In genomic region chr14:38202444-38203191, GRCh38 we compare ENCODE assay signal across 23 cellular contexts. TPM values are rescaled to one million over a fixed set of nuclear protein-coding genes. Genes with fewer than 3 reads are reported as not detected.
A peak's percentile ranks its signal among the peaks of the same experiment; 100 is the strongest.
DNase-seq lines count a peak whose midpoint lies in the region; TF ChIP-seq lines count a peak whose summit lies in the region.
"Had no signal": no experiment of that assay in that cellular context is flagged by ENCODE, and none has a peak within 500 bp of the region (broad histone marks: within the 10 kb centered on the region; RNA-seq: fewer than 3 reads in every experiment).

No MANE protein-coding gene starts in this region.

- TF ChIP-seq CTCF in H9 (conservative IDR thresholded peaks at IDR 0.05) (no peak), endodermal cell (conservative IDR thresholded peaks at IDR 0.05) (no peak), neural crest cell (conservative IDR thresholded peaks at IDR 0.05) (no peak)

- no peak overlapping the region for H3K4me3 ChIP-seq in endodermal cell (ENCODE audit: low read length)
- H3K4me3 ChIP-seq: K562, SK-N-MC had no signal

- H4K20me1 ChIP-seq in H9 (ENCODE audit: control insufficient read depth, insufficient read depth, insufficient read length) = no peaks in the 10 kb centered on the region

- H3K27me3 Mint-ChIP-seq in H9 (ENCODE audit: low read depth) (peaks cover 24% of the 10 kb centered on the region), endodermal cell (ENCODE audit: insufficient read depth) (peaks cover 26% of the 10 kb centered on the region), neural crest cell (ENCODE audit: low read depth) (peaks cover 65% of the 10 kb centered on the region)

- no peak overlapping the region for H3T11ph ChIP-seq in H9 (ENCODE audit: low read length)

- H3K4me1 ChIP-seq in H9 (ENCODE audit: insufficient read depth, low read length) = no peaks in the 10 kb centered on the region
- H3K4me1 ChIP-seq in endodermal cell (ENCODE audit: control insufficient read depth, insufficient read depth, low read length) = no peaks in the 10 kb centered on the region

- no peak overlapping the region for H2BK120ac ChIP-seq in H9 (ENCODE audit: low read depth, low read length, poor library complexity, severe bottlenecking)

- no peak overlapping the region for H4K91ac ChIP-seq in H9 (ENCODE audit: insufficient read length, low read depth, low read length)

- H3K27me3 ChIP-seq in H9 (ENCODE audit: insufficient read depth, low read length) (peaks cover 7% of the 10 kb centered on the region), endodermal cell (ENCODE audit: control insufficient read depth, insufficient read depth, low read length, poor library complexity, severe bottlenecking) (peaks cover 22% of the 10 kb centered on the region)
- H3K27me3 ChIP-seq: BE2C had no signal

- no peak overlapping the region; a peak in 1 of 5 replicates for H3K4me3 Mint-ChIP-seq in H9
- H3K4me3 Mint-ChIP-seq in endodermal cell = no peak overlapping the region
- H3K4me3 Mint-ChIP-seq in neural crest cell = no peak overlapping the region

- H3K4ac ChIP-seq in H9 (ENCODE audit: low read depth, low read length) = no peak overlapping the region

- H3K9ac ChIP-seq in H9 (ENCODE audit: extremely low read depth, insufficient read length, low read length) = no peak overlapping the region
- no peak overlapping the region for H3K9ac ChIP-seq in endodermal cell (ENCODE audit: extremely low read depth, low read length, poor library complexity, severe bottlenecking)

- no peak overlapping the region for H4K5ac ChIP-seq in H9 (ENCODE audit: insufficient read length, low read depth, low read length)

- peak overlapping the region; percentile 42 for H3K27ac ChIP-seq in H9 (ENCODE audit: insufficient read length, low read depth, low read length)
- H3K27ac ChIP-seq in endodermal cell (ENCODE audit: low read depth, low read length) = no peak overlapping the region
- H3K27ac ChIP-seq: SK-N-MC had no signal

- no peak overlapping the region for H3K4me2 ChIP-seq in H9 (ENCODE audit: insufficient read depth, insufficient read length, low read length)

- H3K79me1 ChIP-seq in H9 (ENCODE audit: insufficient read depth, low read depth, low read length, poor library complexity, severe bottlenecking) = no peaks in the 10 kb centered on the region

- no peak overlapping the region for H3K23ac ChIP-seq in H9 (ENCODE audit: insufficient read length, low read depth, low read length)

- H3K9me3 ChIP-seq in H9 (ENCODE audit: control insufficient read depth, low read depth, low read length) (no peaks in the 10 kb centered on the region), endodermal cell (ENCODE audit: control insufficient read depth, low read length) (peaks cover 12% of the 10 kb centered on the region)
- H3K9me3 ChIP-seq: BE2C had no signal

- no peak overlapping the region for H2BK20ac ChIP-seq in H9 (ENCODE audit: low read depth, low read length, poor library complexity, severe bottlenecking)

- H2AK5ac ChIP-seq in H9 (ENCODE audit: insufficient read length, low read length) = no peak overlapping the region

- H3K14ac ChIP-seq in H9 (ENCODE audit: insufficient read depth, low read length) = no peak overlapping the region

- no peak overlapping the region for H2BK12ac ChIP-seq in H9 (ENCODE audit: insufficient read length, low read depth, low read length)

- peaks cover 21 to 32% (median 32%) of the 10 kb centered on the region in 3 experiments for H3K36me3 Mint-ChIP-seq in H9 (ENCODE audit: insufficient read depth in 1 of 3, low read depth in 3 of 3)
- H3K36me3 Mint-ChIP-seq in endodermal cell (ENCODE audit: low read depth) = peaks cover 19% of the 10 kb centered on the region
- H3K36me3 Mint-ChIP-seq in neural crest cell (ENCODE audit: low read depth) = no peaks in the 10 kb centered on the region

- H2BK15ac ChIP-seq in H9 (ENCODE audit: low read depth, low read length) = no peak overlapping the region

- H3K23me2 ChIP-seq in H9 (ENCODE audit: insufficient read length, low read depth, low read length, poor library complexity, severe bottlenecking) = no peaks in the 10 kb centered on the region

- no peak overlapping the region for H3K18ac ChIP-seq in H9 (ENCODE audit: insufficient read length, low read depth, low read length)

- H4K8ac ChIP-seq in H9 (replicated peaks; ENCODE audit: insufficient read length, low read depth, low read length) = no peak overlapping the region

- H3K4me1 Mint-ChIP-seq in H9 = peaks cover 40 to 50% of the 10 kb centered on the region in 2 experiments
- peaks cover 16% of the 10 kb centered on the region for H3K4me1 Mint-ChIP-seq in endodermal cell
- H3K4me1 Mint-ChIP-seq in neural crest cell = peaks cover 5% of the 10 kb centered on the region

- H3K79me2 ChIP-seq in H9 (ENCODE audit: insufficient read depth, low read length) = no peaks in the 10 kb centered on the region

- no CpG with 5 or more reads among the region's 5 CpGs for WGBS in H9 (ENCODE audit: extremely low coverage, insufficient read length, low lambda C conversion rate)
- WGBS in endodermal cell (ENCODE audit: insufficient coverage in 1 of 2, insufficient read length in 1 of 2), 2 experiments = 75 to 76% methylated on average over 1 to 5 of the region's 5 CpGs

- DNase-seq in H9 (peak; percentile 86), NCI-H69 (lab: John Stamatoyannopoulos, UW) (peak; percentile 17), endodermal cell (peak; percentile 81), neural crest cell (ENCODE audit: low read depth, low spot score) (no peak), NCI-H2029 (lab: John Stamatoyannopoulos, UW) (no peak), retina (no peak), mucosa of gallbladder (ENCODE audit: low spot score) (no peak), 8988T (no peak)
- DNase-seq: BE2C, DMS79, GOT3, NCI-H1092, NCI-H1436, NCI-H187 treated with DMSO at 0.1 percent for 48 hours, NCI-H2227 treated with DMSO at 0.1 percent for 48 hours, NCI-H510A treated with DMSO at 0.1 percent for 48 hours, NCI-H774, SHP77 treated with DMSO at 0.1 percent for 48 hours, SW 1271 had no signal

- no peak overlapping the region for H2BK5ac ChIP-seq in H9 (ENCODE audit: insufficient read length, low read length)

- no peak overlapping the region for H2AFZ ChIP-seq in H9 (ENCODE audit: low read length)

- H3K9me3 Mint-ChIP-seq in H9 (peaks cover 3 to 5% of the 10 kb centered on the region in 2 experiments), endodermal cell (peaks cover 12% of the 10 kb centered on the region), neural crest cell (peaks cover 5% of the 10 kb centered on the region)

- H3K27ac Mint-ChIP-seq in H9 (peak overlapping the region in 2 of 3 experiments; percentile 76 to 93; a peak in 4 of 7 replicates), endodermal cell (no peak overlapping the region), neural crest cell (ENCODE audit: unreplicated experiment) (peak overlapping the region; percentile 68)

- H3K56ac ChIP-seq in H9 (ENCODE audit: insufficient read length, low read depth, low read length) = no peak overlapping the region

- H3K36me3 ChIP-seq in endodermal cell (ENCODE audit: control insufficient read depth, insufficient read depth, low read length) = no peaks in the 10 kb centered on the region
- H3K36me3 ChIP-seq: BE2C had no signal

RNA-seq across cellular contexts. Expression of gene SSTR1, which starts 5.1 kb away (rescaled TPM):
- 0.90 and 0.98 TPM in 2 replicates for total RNA-seq in H9 (2021)
- total RNA-seq in endodermal cell = 1 to 10 TPM in 1 of 2 donors, under 1 TPM in 1; 0.69 to 1.2 TPM
- 0.36 TPM for polyA plus RNA-seq in endodermal cell (2013, experiment 1 of 2)
- 0.21 TPM for polyA plus RNA-seq in endodermal cell (2013, experiment 2 of 2)
- total RNA-seq in neural crest cell = not detected in 2 replicates
- 3.4 TPM for total RNA-seq in mucosa of gallbladder
- total RNA-seq: K562 had no signal
- polyA plus RNA-seq: K562 had no signal

RNA-seq across cellular contexts. Expression of gene CLEC14A, which starts 53.3 kb away (rescaled TPM):
- total RNA-seq in H9 (2021) (not detected in 2 replicates), endodermal cell (under 1 TPM; 0.29 to 0.59 TPM), neural crest cell (not detected in 2 replicates), mucosa of gallbladder (18.6 TPM)
- polyA plus RNA-seq in endodermal cell (2013, experiment 1 of 2) = not detected
- polyA plus RNA-seq in endodermal cell (2013, experiment 2 of 2) = 0.12 TPM
- total RNA-seq: A673, K562, RPMI7951 had no signal
- polyA plus RNA-seq: K562 had no signal

Comparison
In these comparisons a context has a peak if more than half of its experiments do, and no peak if none do; other contexts are left out.
1. DNase-seq: peak in H9 (single experiment), NCI-H69 (single experiment) and endodermal cell (single experiment); none in neural crest cell (single experiment), NCI-H2029 (single experiment), retina (single experiment), mucosa of gallbladder (single experiment) and 8988T (single experiment).
2. RNA of gene CLEC14A, which starts 53.3 kb away (total RNA-seq): 18.6 TPM in mucosa of gallbladder (single experiment); 0.29 to 0.59 TPM in endodermal cell, not detected in neural crest cell and not detected in H9; every median in the first group is over 10 times any median in the second.